Comparison of ENCODE assay signal across 1 cellular context in genomic region chr17:7484067-7484963, GRCh38.
TF ChIP-seq lines count a peak whose summit lies in the region.

Gene POLR2A, plus strand, starts transcription at chr17:7484366.

TF ChIP-seq in GM12878, 131 proteins besides CTCF, POLR2A, EP300 and RAD21 (continued from another document and continues in another):
- no peak for TF ChIP-seq ZNF274 (IDR thresholded peaks at IDR 0.05; ENCODE audit: insufficient read depth, insufficient read length)
- TF ChIP-seq TAF1 (IDR thresholded peaks at IDR 0.05; ENCODE audit: borderline replicate concordance, low read depth, low read length), result peak; percentile 99
- peak; percentile 89 for TF ChIP-seq YY1 (IDR thresholded peaks at IDR 0.05; ENCODE audit: low read depth, low read length)
- TF ChIP-seq ZSCAN29 (IDR thresholded peaks at IDR 0.05), result 0 out of 2 replicates have a peak, but pooled peaks have one; percentile 74
- peak; percentile 55 for TF ChIP-seq REST (IDR thresholded peaks at IDR 0.05; ENCODE audit: low read depth, low read length)
- TF ChIP-seq TCF3 (IDR thresholded peaks at IDR 0.05; ENCODE audit: borderline replicate concordance, insufficient read depth, low read depth, low read length), result peak; percentile 97
- TF ChIP-seq ZZZ3 (IDR thresholded peaks at IDR 0.05; ENCODE audit: control insufficient read depth, insufficient read length, low read depth), result no peak
- TF ChIP-seq SPI1 (IDR thresholded peaks at IDR 0.05; ENCODE audit: borderline replicate concordance, insufficient read depth, low read depth, low read length), result no peak
- no peak for TF ChIP-seq RAD51 (IDR thresholded peaks at IDR 0.05)
- TF ChIP-seq MAX (IDR thresholded peaks at IDR 0.05; ENCODE audit: low read depth, low read length), result peak; percentile 47; the same call in 1 of the 2 replicates
- TF ChIP-seq STAT1 (conservative IDR thresholded peaks at IDR 0.05), result 0 out of 2 replicates have a peak, but pooled peaks have one; percentile 70
- TF ChIP-seq RUNX3 (IDR thresholded peaks at IDR 0.05; ENCODE audit: low read length), result peak; percentile 76
- TF ChIP-seq KLF5 (IDR thresholded peaks at IDR 0.05; ENCODE audit: partially characterized antibody), result peak; percentile 98
- peak; percentile 99 for TF ChIP-seq ATF7 (IDR thresholded peaks at IDR 0.05; ENCODE audit: low read depth)
- TF ChIP-seq SRF (IDR thresholded peaks at IDR 0.05; ENCODE audit: low read depth in 2 of 2, low read length in 2 of 2), result peak; percentile 13 to 56; a peak in 2 of 4 replicates
- TF ChIP-seq HSF1 (IDR thresholded peaks at IDR 0.05; ENCODE audit: low read depth, low read length), result no peak
- TF ChIP-seq ATF3 (IDR thresholded peaks at IDR 0.05; ENCODE audit: borderline replicate concordance, extremely low read depth, low read depth, low read length), result no peak
- peak; percentile 57 for TF ChIP-seq MEF2B (IDR thresholded peaks at IDR 0.05; ENCODE audit: partially characterized antibody, poor library complexity, severe bottlenecking)
- peak; percentile 49 for TF ChIP-seq HCFC1 (IDR thresholded peaks at IDR 0.05; ENCODE audit: low read length)
- no peak; the same call in 1 of the 2 replicates for TF ChIP-seq ZNF384 (IDR thresholded peaks at IDR 0.05; ENCODE audit: borderline replicate concordance, low read depth, low read length)
- 0 out of 2 replicates have a peak, but pooled peaks have one; percentile 31 for TF ChIP-seq ELK1 (IDR thresholded peaks at IDR 0.05; ENCODE audit: low read depth, low read length)
- TF ChIP-seq NR2F1 (conservative IDR thresholded peaks at IDR 0.05), result peak; percentile 46; the same call in 1 of the 2 replicates
- peak; percentile 44 for TF ChIP-seq SIX5 (IDR thresholded peaks at IDR 0.05; ENCODE audit: low read depth, low read length, severe bottlenecking)
- TF ChIP-seq TCF12 (IDR thresholded peaks at IDR 0.05; ENCODE audit: low read depth, low read length), result peak; percentile 93
- peak in 1 of 2 experiments; percentile 3; a peak in 2 of 4 replicates for TF ChIP-seq ETV6 (conservative IDR thresholded peaks at IDR 0.05 in 1 of 2, IDR thresholded peaks at IDR 0.05 in 1 of 2; ENCODE audit: borderline replicate concordance in 1 of 2, low read depth in 1 of 2)
- TF ChIP-seq RELB (IDR thresholded peaks at IDR 0.05; ENCODE audit: low read depth), result peak; percentile 95
- peak; percentile 75 for TF ChIP-seq LARP7 (IDR thresholded peaks at IDR 0.05)
- TF ChIP-seq HDAC2 (IDR thresholded peaks at IDR 0.05), result no peak
- no peak for TF ChIP-seq STAT3 (IDR thresholded peaks at IDR 0.05; ENCODE audit: low read depth, low read length)
- peak; percentile 78 for TF ChIP-seq MTA2 (IDR thresholded peaks at IDR 0.05; ENCODE audit: low read depth)
- TF ChIP-seq TBL1XR1 (IDR thresholded peaks at IDR 0.05; ENCODE audit: low read depth, low read length), result peak; percentile 57
- TF ChIP-seq SUZ12 (IDR thresholded peaks at IDR 0.05; ENCODE audit: unreplicated experiment), result no peak
- peak; percentile 97 for TF ChIP-seq FOXK2 (IDR thresholded peaks at IDR 0.05)
- TF ChIP-seq ZBTB40 (IDR thresholded peaks at IDR 0.05; ENCODE audit: borderline replicate concordance), result peak; percentile 35; the same call in 1 of the 2 replicates
- 0 out of 2 replicates have a peak, but pooled peaks have one; percentile 15 for TF ChIP-seq ASH2L (IDR thresholded peaks at IDR 0.05; ENCODE audit: borderline replicate concordance, low read depth)
- peak; percentile 31; the same call in 1 of the 2 replicates for TF ChIP-seq RB1 (IDR thresholded peaks at IDR 0.05; ENCODE audit: borderline replicate concordance)
- TF ChIP-seq BCL3 (IDR thresholded peaks at IDR 0.05; ENCODE audit: borderline replicate concordance, insufficient read depth, low read depth, low read length, poor library complexity, severe bottlenecking), result peak; percentile 91
- TF ChIP-seq SMC3 (IDR thresholded peaks at IDR 0.05; ENCODE audit: borderline replicate concordance, low read length), result 0 out of 2 replicates have a peak, but pooled peaks have one; percentile 6
- TF ChIP-seq IKZF2 (IDR thresholded peaks at IDR 0.05), result peak; percentile 100
- 0 out of 2 replicates have a peak, but pooled peaks have one; percentile 25 for TF ChIP-seq CEBPZ (IDR thresholded peaks at IDR 0.05; ENCODE audit: low read depth, low read length)
- TF ChIP-seq NFYA (IDR thresholded peaks at IDR 0.05; ENCODE audit: borderline replicate concordance, low read depth, low read length), result no peak
